In the genomic region with DNA sequence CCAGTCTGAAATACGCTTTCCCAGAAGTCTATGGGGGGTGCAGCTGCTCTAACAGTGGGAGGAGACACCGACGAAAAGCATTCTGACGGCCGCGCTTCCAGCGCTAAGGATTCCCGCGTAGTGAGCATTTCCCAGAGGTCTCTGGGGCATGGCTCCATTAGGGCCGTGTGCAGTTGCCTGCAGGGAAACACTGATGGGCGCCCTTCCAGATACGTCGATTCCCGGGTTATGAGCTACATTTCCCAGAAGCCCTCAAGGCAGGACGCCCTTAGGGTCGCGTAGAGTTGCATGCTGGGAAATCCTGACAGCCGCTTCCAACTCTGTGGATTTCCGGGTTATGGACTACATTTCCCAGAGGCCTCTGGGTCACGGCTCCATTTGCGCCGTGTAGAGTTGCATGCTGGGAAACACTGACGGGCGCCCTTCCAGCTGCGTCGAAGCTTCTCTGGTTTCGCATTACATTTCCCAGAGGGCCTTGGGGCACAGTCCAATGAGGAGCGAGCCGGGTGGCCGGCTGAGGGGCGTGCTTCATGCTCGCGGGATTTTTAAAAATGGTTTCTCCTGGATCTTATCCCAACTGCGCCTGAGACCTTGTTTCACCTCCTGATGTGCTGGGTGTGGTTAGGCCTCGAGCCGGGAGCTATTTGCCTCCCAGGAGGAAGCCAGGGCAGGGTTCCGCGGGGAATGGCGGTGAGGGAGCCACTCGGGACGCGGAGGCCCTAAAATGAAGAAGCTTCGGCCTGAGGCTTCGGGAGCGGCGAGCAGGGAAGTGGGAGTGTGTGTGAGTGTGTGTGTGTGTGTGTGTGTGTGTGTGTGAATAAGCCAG, we compare ENCODE assay signal across 8 cellular contexts. TPM values are rescaled to one million over a fixed set of nuclear protein-coding genes. Genes with fewer than 3 reads are reported as not detected.
DNase-seq lines count a peak whose midpoint lies in the region; ATAC-seq and TF ChIP-seq lines count a peak whose summit lies in the region.

No MANE protein-coding gene starts in this region.

- ATAC-seq in GM21367 (IDR thresholded peaks at IDR 0.05; ENCODE audit: unreplicated experiment) = peak; percentile 92
- ATAC-seq in naive B cell (ENCODE audit: low read depth in 2 of 2) = peak; percentile 98
- peak; percentile 99 for ATAC-seq in stimulated activated effector memory CD8-positive, alpha-beta T cell treated with anti-CD3 and anti-CD28 coated beads, Interleukin-12 subunit alpha, Interleukin-12 subunit beta, amount 100 ng/mL, for 72 hours

- intact Hi-C loops in PC-9 (cut with micrococcal nuclease; ENCODE audit: unreplicated experiment) = loop anchor here (1.0 kb wide), 1 partner anchor 25 kb away; no protein-coding TSS in a partner anchor
- intact Hi-C loops in activated T-helper 1 cell treated with anti-CD3 and anti-CD28 coated beads, Interleukin-12 subunit alpha, Interleukin-12 subunit beta, Interleukin-2, Interleukin-4 antibody, amounts not matched to agents 30 ng/mL and 10 ng/mL and 1 ng/mL, durations not matched to agents 14 hours and 24 hours and 36 hours (cut with micrococcal nuclease) = loop anchor here (1.0 to 2.0 kb wide), 10 partner anchors 17 to 786 kb away; a partner anchor contains a TSS

- H3K27me3 Mint-ChIP-seq in activated T-helper 1 cell treated with anti-CD3 and anti-CD28 coated beads, Interleukin-12 subunit alpha, Interleukin-12 subunit beta, Interleukin-2, Interleukin-4 antibody, amounts not matched to agents 30 ng/mL and 10 ng/mL and 1 ng/mL, durations not matched to agents 14 hours and 24 hours and 36 hours (ENCODE audit: insufficient read depth) = no peaks in the 10 kb centered on the region
- H3K27me3 Mint-ChIP-seq in naive B cell = peaks cover 0 to 3% (median 0%) of the 10 kb centered on the region in 3 donors

- in situ Hi-C loops in Caki2 (cut with HindIII; ENCODE audit: low pct_unique_long_range_greater_than_20kb, low sequenced_read_pairs) = no loop called here

- H3K4me3 Mint-ChIP-seq in activated T-helper 1 cell treated with anti-CD3 and anti-CD28 coated beads, Interleukin-12 subunit alpha, Interleukin-12 subunit beta, Interleukin-2, Interleukin-4 antibody, amounts not matched to agents 30 ng/mL and 10 ng/mL and 1 ng/mL, durations not matched to agents 14 hours and 24 hours and 36 hours = peak overlapping the region; percentile 98
- H3K4me3 Mint-ChIP-seq in naive B cell = peak overlapping the region; percentile 97 to 100 (median 100)
- peak overlapping the region; percentile 100 for H3K4me3 Mint-ChIP-seq in stimulated activated effector memory CD8-positive, alpha-beta T cell treated with anti-CD3 and anti-CD28 coated beads, Interleukin-12 subunit alpha, Interleukin-12 subunit beta, amount 100 ng/mL, for 72 hours

- H3K9me3 ChIP-seq in PC-9 (ENCODE audit: insufficient read depth, low read depth) = peaks cover 11% of the 10 kb centered on the region
- H3K9me3 ChIP-seq in fibroblast of lung (ENCODE audit: control insufficient read depth, insufficient read depth, low read depth, low read length) = no peaks in the 10 kb centered on the region

- CTCF ChIA-PET in PC-9 (lab: Charles Lee) = interaction anchor here (0.6 to 0.7 kb wide), 2 partner anchors 323 to 745 kb away, joined by 3 to 14 read pairs; no protein-coding TSS in a partner anchor

- POLR2A ChIA-PET in PC-9 (lab: Charles Lee; ENCODE audit: unreplicated experiment) = interaction anchor here (0.6 to 0.7 kb wide), 5 partner anchors 405 to 1431 kb away, joined by 3 to 18 read pairs (median 5); no protein-coding TSS in a partner anchor

- H3K27me3 ChIP-seq in PC-9 (ENCODE audit: insufficient read depth, low read depth) (no peaks in the 10 kb centered on the region), fibroblast of lung (ENCODE audit: control insufficient read depth, insufficient read depth, low read length) (no peaks in the 10 kb centered on the region)

- no TSS peak for BruUV-seq in PC-9 (replicated peaks; lab: Mats Ljungman, UMichigan)

- no peaks in the 10 kb centered on the region for H4K20me1 ChIP-seq in PC-9 (ENCODE audit: insufficient read depth)
- H4K20me1 ChIP-seq in fibroblast of lung (ENCODE audit: control insufficient read depth, extremely low read depth, insufficient read depth, low read length) = no peaks in the 10 kb centered on the region

- H3K4me1 ChIP-seq in PC-9 (replicated peaks; ENCODE audit: insufficient read depth) (peaks cover 14% of the 10 kb centered on the region), fibroblast of lung (ENCODE audit: control insufficient read depth, extremely low read depth, insufficient read depth, low read length) (peaks cover 7% of the 10 kb centered on the region)

- H3K79me2 ChIP-seq in PC-9 (ENCODE audit: low read depth) = peaks cover 15% of the 10 kb centered on the region
- peaks cover 5% of the 10 kb centered on the region for H3K79me2 ChIP-seq in fibroblast of lung (ENCODE audit: control insufficient read depth, insufficient read depth, low read length)

- peaks cover 20% of the 10 kb centered on the region for H3K36me3 Mint-ChIP-seq in activated T-helper 1 cell treated with anti-CD3 and anti-CD28 coated beads, Interleukin-12 subunit alpha, Interleukin-12 subunit beta, Interleukin-2, Interleukin-4 antibody, amounts not matched to agents 30 ng/mL and 10 ng/mL and 1 ng/mL, durations not matched to agents 14 hours and 24 hours and 36 hours (ENCODE audit: low read depth)
- H3K36me3 Mint-ChIP-seq in naive B cell = peaks cover 4 to 23% of the 10 kb centered on the region in 2 donors
- no peaks in the 10 kb centered on the region for H3K36me3 Mint-ChIP-seq in stimulated activated effector memory CD8-positive, alpha-beta T cell treated with anti-CD3 and anti-CD28 coated beads, Interleukin-12 subunit alpha, Interleukin-12 subunit beta, amount 100 ng/mL, for 72 hours

- peak overlapping the region; percentile 99 for H3K4me2 ChIP-seq in PC-9
- H3K4me2 ChIP-seq in fibroblast of lung (ENCODE audit: extremely low read depth, insufficient read depth, low read length) = peak overlapping the region; percentile 96

- peak overlapping the region; percentile 21 for H3K9ac ChIP-seq in fibroblast of lung (ENCODE audit: insufficient read depth, low read length)

- no peaks in the 10 kb centered on the region for H3K9me2 ChIP-seq in PC-9 (ENCODE audit: insufficient read depth)

- no peak overlapping the region for H3K27ac ChIP-seq in PC-9
- peak overlapping the region; percentile 76 for H3K27ac ChIP-seq in fibroblast of lung (ENCODE audit: insufficient read depth, low read length)

- no peak for TF ChIP-seq CTCF in PC-9 (conservative IDR thresholded peaks at IDR 0.05)
- TF ChIP-seq CTCF in fibroblast of lung (conservative IDR thresholded peaks at IDR 0.05 in 1 of 2, IDR thresholded peaks at IDR 0.05 in 1 of 2; ENCODE audit: low read depth in 1 of 2, low read length in 2 of 2) = no peak

- DNase-seq in Caki2 (ENCODE audit: low read depth) = peak; percentile 91
- DNase-seq in HUDEP-2 (lab: John Stamatoyannopoulos, UW; ENCODE audit: unreplicated experiment in 76 of 76) = peak in 75 of 76 experiments; percentile 62 to 99 (median 94)
- DNase-seq in PC-9 = peak; percentile 93 to 97
- DNase-seq in activated T-helper 1 cell treated with anti-CD3 and anti-CD28 coated beads, Interleukin-12 subunit alpha, Interleukin-12 subunit beta, Interleukin-2, Interleukin-4 antibody, amounts not matched to agents 30 ng/mL and 10 ng/mL and 1 ng/mL, durations not matched to agents 14 hours and 24 hours and 36 hours (ENCODE audit: low spot score) = peak; percentile 81
- peak; percentile 99 for DNase-seq in fibroblast of lung (ENCODE audit: low read depth in 2 of 2)
- peak; percentile 89 for DNase-seq in naive B cell
- DNase-seq in stimulated activated effector memory CD8-positive, alpha-beta T cell treated with anti-CD3 and anti-CD28 coated beads, Interleukin-12 subunit alpha, Interleukin-12 subunit beta, amount 100 ng/mL, for 72 hours (ENCODE audit: low spot score in 2 of 2) = peak; percentile 60 to 86

- H3K27ac Mint-ChIP-seq in activated T-helper 1 cell treated with anti-CD3 and anti-CD28 coated beads, Interleukin-12 subunit alpha, Interleukin-12 subunit beta, Interleukin-2, Interleukin-4 antibody, amounts not matched to agents 30 ng/mL and 10 ng/mL and 1 ng/mL, durations not matched to agents 14 hours and 24 hours and 36 hours = peak overlapping the region; percentile 84
- H3K27ac Mint-ChIP-seq in naive B cell = peak overlapping the region; percentile 61 to 99 (median 98)
- peak overlapping the region; percentile 97 for H3K27ac Mint-ChIP-seq in stimulated activated effector memory CD8-positive, alpha-beta T cell treated with anti-CD3 and anti-CD28 coated beads, Interleukin-12 subunit alpha, Interleukin-12 subunit beta, amount 100 ng/mL, for 72 hours

- H3F3A ChIP-seq in PC-9 (ENCODE audit: insufficient read depth, low read depth) = peaks cover 7% of the 10 kb centered on the region; the same call in 1 of the 2 replicates

- H3K9me3 Mint-ChIP-seq in activated T-helper 1 cell treated with anti-CD3 and anti-CD28 coated beads, Interleukin-12 subunit alpha, Interleukin-12 subunit beta, Interleukin-2, Interleukin-4 antibody, amounts not matched to agents 30 ng/mL and 10 ng/mL and 1 ng/mL, durations not matched to agents 14 hours and 24 hours and 36 hours = peaks cover 27% of the 10 kb centered on the region
- peaks cover 4 to 32% (median 20%) of the 10 kb centered on the region in 7 donors for H3K9me3 Mint-ChIP-seq in naive B cell
- peaks cover 13% of the 10 kb centered on the region for H3K9me3 Mint-ChIP-seq in stimulated activated effector memory CD8-positive, alpha-beta T cell treated with anti-CD3 and anti-CD28 coated beads, Interleukin-12 subunit alpha, Interleukin-12 subunit beta, amount 100 ng/mL, for 72 hours

- peak overlapping the region; percentile 94 for H2AFZ ChIP-seq in PC-9
- peak overlapping the region; percentile 95 for H2AFZ ChIP-seq in fibroblast of lung (ENCODE audit: low read length)

- H3K36me3 ChIP-seq in PC-9 (ENCODE audit: low read depth) = peaks cover 8% of the 10 kb centered on the region
- no peaks in the 10 kb centered on the region for H3K36me3 ChIP-seq in fibroblast of lung (ENCODE audit: control insufficient read depth, insufficient read depth, low read length)

- H3K4me1 Mint-ChIP-seq in activated T-helper 1 cell treated with anti-CD3 and anti-CD28 coated beads, Interleukin-12 subunit alpha, Interleukin-12 subunit beta, Interleukin-2, Interleukin-4 antibody, amounts not matched to agents 30 ng/mL and 10 ng/mL and 1 ng/mL, durations not matched to agents 14 hours and 24 hours and 36 hours (ENCODE audit: low read depth) = peaks cover 18% of the 10 kb centered on the region
- peaks cover 12 to 16% (median 15%) of the 10 kb centered on the region in 3 donors for H3K4me1 Mint-ChIP-seq in naive B cell
- H3K4me1 Mint-ChIP-seq in stimulated activated effector memory CD8-positive, alpha-beta T cell treated with anti-CD3 and anti-CD28 coated beads, Interleukin-12 subunit alpha, Interleukin-12 subunit beta, amount 100 ng/mL, for 72 hours = peaks cover 17% of the 10 kb centered on the region

- H3K4me3 ChIP-seq in PC-9 = peak overlapping the region; percentile 62
- H3K4me3 ChIP-seq in fibroblast of lung (replicated peaks in 1 of 4; ENCODE audit: control extremely low read depth in 1 of 4, insufficient read depth in 1 of 4, low read depth in 3 of 4, low read length in 4 of 4) = peak overlapping the region; percentile 48 to 71 (median 63)

RNA-seq across cellular contexts. Expression of a gene that starts 17.2 kb away (rescaled TPM):
- 2.2 and 13.8 TPM in 2 replicates for total RNA-seq in Caki2 (2014; rRNA removed; shearing (Covaris generic); ENCODE audit: low replicate concordance)
- total RNA-seq in PC-9 (2021) = 39.2 and 51.6 TPM in 2 replicates
- 17.9 and 19.6 TPM in 2 replicates for total RNA-seq in activated T-helper 1 cell treated with anti-CD3 and anti-CD28 coated beads, Interleukin-12 subunit alpha, Interleukin-12 subunit beta, Interleukin-2, Interleukin-4 antibody, amounts not matched to agents 30 ng/mL and 10 ng/mL and 1 ng/mL, durations not matched to agents 14 hours and 24 hours and 36 hours
- total RNA-seq in fibroblast of lung = 9.0 and 16.2 TPM in 2 replicates
- polyA plus RNA-seq in fibroblast of lung = 4.7 and 4.8 TPM in 2 replicates
- 4.5 and 5.4 TPM in 2 replicates for polyA plus RNA-seq in fibroblast of lung (2012)
- 3.5 and 3.8 TPM in 2 replicates for polyA minus RNA-seq in fibroblast of lung (ENCODE audit: low replicate concordance)
- polyA plus RNA-seq in naive B cell (ENCODE audit: low read depth in 6 of 6) = 100 to 1,000 TPM in 2 of 6 donors, 10 to 100 TPM in 4; 35.2 to 141 (median 72.8) TPM

RNA-seq across cellular contexts. Expression of a gene that starts 53.2 kb away (rescaled TPM):
- not detected in 2 replicates for total RNA-seq in Caki2 (2014; rRNA removed; shearing (Covaris generic); ENCODE audit: low replicate concordance)
- 6.1 and 6.3 TPM in 2 replicates for total RNA-seq in PC-9 (2021)
- 3.7 and 4.3 TPM in 2 replicates for total RNA-seq in activated T-helper 1 cell treated with anti-CD3 and anti-CD28 coated beads, Interleukin-12 subunit alpha, Interleukin-12 subunit beta, Interleukin-2, Interleukin-4 antibody, amounts not matched to agents 30 ng/mL and 10 ng/mL and 1 ng/mL, durations not matched to agents 14 hours and 24 hours and 36 hours
- 3.6 and 3.9 TPM in 2 replicates for total RNA-seq in fibroblast of lung
- 1.4 and 1.8 TPM in 2 replicates for polyA plus RNA-seq in fibroblast of lung
- polyA plus RNA-seq in fibroblast of lung (2012) = 1.5 and 1.6 TPM in 2 replicates
- 0.04 and 0.24 TPM in 2 replicates for polyA minus RNA-seq in fibroblast of lung (ENCODE audit: low replicate concordance)
- polyA plus RNA-seq in naive B cell (ENCODE audit: low read depth in 6 of 6) = 1 to 10 TPM; 4.6 to 8.3 (median 6.0) TPM
